22 cellular contexts compared by ENCODE assay signal in genomic region chr3:53051929-53052328, GRCh38. TPM values are rescaled to one million over a fixed set of nuclear protein-coding genes. Genes with fewer than 3 reads are reported as not detected.
A peak's percentile ranks its signal among the peaks of the same experiment; 100 is the strongest.
DNase-seq lines count a peak whose midpoint lies in the region; ATAC-seq, FAIRE-seq and TF ChIP-seq lines count a peak whose summit lies in the region.
"Had no signal": no experiment of that assay in that cellular context is flagged by ENCODE, and none has a peak within 500 bp of the region (broad histone marks: within the 10 kb centered on the region; RNA-seq: fewer than 3 reads in every experiment).

No MANE protein-coding gene starts in this region.

- H3K27ac ChIP-seq in endodermal cell (ENCODE audit: low read depth, low read length), result no peak overlapping the region
- H3K27ac ChIP-seq in small intestine (ENCODE audit: low read depth in 1 of 2, low read length in 1 of 2), result no peak overlapping the region
- H3K27ac ChIP-seq in SK-N-SH (ENCODE audit: low read depth in 2 of 2, low read length in 1 of 2), result no peak overlapping the region
- H3K27ac ChIP-seq: HL-60 had no signal

- no peaks in the 10 kb centered on the region for H3K9me3 Mint-ChIP-seq in endodermal cell
- H3K9me3 Mint-ChIP-seq: CD4-positive, alpha-beta memory T cell; GM23338 had no signal

- ATAC-seq in left lobe of liver (no peak), HG03135 (IDR thresholded peaks at IDR 0.05; ENCODE audit: unreplicated experiment) (no peak)
- ATAC-seq: GM23338, K562 had no signal

- H3K27me3 Mint-ChIP-seq in endodermal cell (ENCODE audit: insufficient read depth), result peaks cover 29% of the 10 kb centered on the region

- no peak overlapping the region for H3K4me3 Mint-ChIP-seq in endodermal cell
- H3K4me3 Mint-ChIP-seq: CD4-positive, alpha-beta memory T cell; GM23338 had no signal

- TF ChIP-seq CTCF in endodermal cell (conservative IDR thresholded peaks at IDR 0.05), result no peak
- TF ChIP-seq CTCF in SK-N-SH (IDR thresholded peaks at IDR 0.05), result no peak

- peaks cover 9% of the 10 kb centered on the region for H3K4me1 Mint-ChIP-seq in endodermal cell

- H3K4me3 ChIP-seq in endodermal cell (ENCODE audit: low read length), result no peak overlapping the region
- no peak overlapping the region for H3K4me3 ChIP-seq in small intestine (ENCODE audit: low read depth in 1 of 2, low read length in 2 of 2)
- H3K4me3 ChIP-seq in SK-N-SH (ENCODE audit: low read depth in 2 of 2, low read length in 1 of 2), result no peak overlapping the region
- H3K4me3 ChIP-seq: GM23338, K562 had no signal

- H3K27ac Mint-ChIP-seq in endodermal cell, result no peak overlapping the region
- H3K27ac Mint-ChIP-seq: GM23338 had no signal

- TF ChIP-seq RAD21 in SK-N-SH (IDR thresholded peaks at IDR 0.05; ENCODE audit: low read length), result no peak

- CTCF ChIA-PET in SK-N-SH (lab: Yijun Ruan, JAX), result interaction anchor here (0.9 kb wide), 1 partner anchor 201 kb away, joined by 3 read pairs; no protein-coding TSS in a partner anchor

- WGBS in endodermal cell (ENCODE audit: insufficient coverage in 1 of 2, insufficient read length in 1 of 2), 2 experiments, result 67 to 83% methylated on average over 2 of the region's 2 CpGs
- WGBS in small intestine, 3 donors, result 20 to 72% (median 25%) methylated on average over 2 of the region's 2 CpGs
- 87% methylated on average over 2 of the region's 2 CpGs for WGBS in SK-N-SH (ENCODE audit: low lambda C conversion rate)

- no peaks in the 10 kb centered on the region for H3K79me2 ChIP-seq in SK-N-SH (ENCODE audit: insufficient read depth)

- peaks cover 11% of the 10 kb centered on the region for H3F3A ChIP-seq in SK-N-SH (replicated peaks; ENCODE audit: insufficient read depth)

- TF ChIP-seq EP300 in SK-N-SH (IDR thresholded peaks at IDR 0.05; ENCODE audit: borderline replicate concordance in 1 of 2, low read depth in 1 of 2, low read length in 1 of 2), result no peak

- H3K4me1 ChIP-seq in endodermal cell (ENCODE audit: control insufficient read depth, insufficient read depth, low read length) (peaks cover 5% of the 10 kb centered on the region), small intestine (ENCODE audit: control insufficient read depth in 2 of 2, insufficient read depth in 1 of 2, low read depth in 1 of 2, low read length in 1 of 2) (no peaks in the 10 kb centered on the region), SK-N-SH (ENCODE audit: control insufficient read depth in 1 of 2, insufficient read depth in 2 of 2, low read depth in 1 of 2, low read length in 1 of 2) (no peaks in the 10 kb centered on the region; a peak in 1 of 4 replicates)

- no peak overlapping the region for H3K4me2 ChIP-seq in SK-N-SH
- H3K4me2 ChIP-seq: GM23338 had no signal

- H3K36me3 ChIP-seq in endodermal cell (ENCODE audit: control insufficient read depth, insufficient read depth, low read length), result no peaks in the 10 kb centered on the region
- H3K36me3 ChIP-seq in small intestine (ENCODE audit: control insufficient read depth in 2 of 2, insufficient read depth in 2 of 2, low read length in 2 of 2), result no peaks in the 10 kb centered on the region
- H3K36me3 ChIP-seq in SK-N-SH (replicated peaks in 1 of 2; ENCODE audit: control insufficient read depth in 1 of 2, insufficient read depth in 2 of 2, low read length in 1 of 2), result no peaks in the 10 kb centered on the region

- no peaks in the 10 kb centered on the region for H4K20me1 ChIP-seq in SK-N-SH (ENCODE audit: insufficient read depth)

- H3K36me3 Mint-ChIP-seq in endodermal cell (ENCODE audit: low read depth), result no peaks in the 10 kb centered on the region

- no peak overlapping the region for H3K9ac ChIP-seq in endodermal cell (ENCODE audit: extremely low read depth, low read length, poor library complexity, severe bottlenecking)
- no peak overlapping the region for H3K9ac ChIP-seq in SK-N-SH

- peak; percentile 14 for DNase-seq in NCI-H2196 (lab: John Stamatoyannopoulos, UW; ENCODE audit: unreplicated experiment)
- no peak for DNase-seq in NCI-H2196 treated with DMSO at 0.1 percent for 48 hours (lab: John Stamatoyannopoulos, UW; ENCODE audit: unreplicated experiment)
- peak; percentile 38 for DNase-seq in NCI-H510A (lab: John Stamatoyannopoulos, UW)
- peak; percentile 84 for DNase-seq in endodermal cell
- peak; percentile 25 for DNase-seq in small intestine
- DNase-seq in SK-N-SH, result no peak
- no peak for DNase-seq in left lobe of liver (ENCODE audit: low spot score)
- DNase-seq: CD4-positive, alpha-beta memory T cell; DND-41; NCI-H1436; NCI-H2081 treated with DMSO at 0.1 percent for 48 hours; NCI-H446 treated with DMSO at 0.1 percent for 48 hours; SHP77 treated with DMSO at 0.1 percent for 48 hours; SW 1271 had no signal

- no peak for FAIRE-seq in small intestine (lab: Jason Lieb, UNC)
- FAIRE-seq: D721Med, G401.6, GM12891, GM18507, K562 had no signal

- H3K9me3 ChIP-seq in endodermal cell (ENCODE audit: control insufficient read depth, low read length) (no peaks in the 10 kb centered on the region), small intestine (ENCODE audit: control insufficient read depth, low read depth) (no peaks in the 10 kb centered on the region), SK-N-SH (no peaks in the 10 kb centered on the region)

- POLR2A ChIA-PET in SK-N-SH (lab: Yijun Ruan, JAX), result no interaction called here

- H3K9me2 ChIP-seq in SK-N-SH, result no peaks in the 10 kb centered on the region

- H3K27me3 ChIP-seq in endodermal cell (ENCODE audit: control insufficient read depth, insufficient read depth, low read length, poor library complexity, severe bottlenecking) (peaks cover 13% of the 10 kb centered on the region), small intestine (ENCODE audit: control insufficient read depth in 2 of 2, insufficient read depth in 2 of 2, low read length in 2 of 2) (no peaks in the 10 kb centered on the region), SK-N-SH (ENCODE audit: insufficient read depth) (no peaks in the 10 kb centered on the region)

- no peak overlapping the region for H2AFZ ChIP-seq in SK-N-SH (ENCODE audit: low read depth)
- H2AFZ ChIP-seq: GM23338 had no signal

TF ChIP-seq in SK-N-SH, 30 proteins besides CTCF, POLR2A, EP300 and RAD21:
- TF ChIP-seq FOSL2 (IDR thresholded peaks at IDR 0.05; ENCODE audit: borderline replicate concordance, low read depth), result no peak
- TF ChIP-seq GABPA (IDR thresholded peaks at IDR 0.05; ENCODE audit: low read depth), result no peak
- TF ChIP-seq MXI1 (IDR thresholded peaks at IDR 0.05; ENCODE audit: low read depth, low read length), result no peak
- TF ChIP-seq NFIC (IDR thresholded peaks at IDR 0.05; ENCODE audit: borderline replicate concordance), result no peak
- no peak for TF ChIP-seq PBX3 (IDR thresholded peaks at IDR 0.05)
- no peak for TF ChIP-seq JUND (IDR thresholded peaks at IDR 0.05)
- TF ChIP-seq FOXJ3 (CRISPR knock-in tag; IDR thresholded peaks at IDR 0.05), result no peak
- no peak for TF ChIP-seq IRF3 (IDR thresholded peaks at IDR 0.05; ENCODE audit: low read depth, low read length)
- no peak for TF ChIP-seq YY1 (IDR thresholded peaks at IDR 0.05; ENCODE audit: low read depth)
- no peak for TF ChIP-seq TEAD4 (IDR thresholded peaks at IDR 0.05; ENCODE audit: borderline replicate concordance, insufficient read depth)
- TF ChIP-seq FOXM1 (IDR thresholded peaks at IDR 0.05; ENCODE audit: low read depth), result no peak
- TF ChIP-seq CHD2 (IDR thresholded peaks at IDR 0.05; ENCODE audit: low read length, partially characterized antibody), result no peak
- no peak for TF ChIP-seq NRF1 (IDR thresholded peaks at IDR 0.05; ENCODE audit: low read depth, low read length)
- TF ChIP-seq USF1 (IDR thresholded peaks at IDR 0.05; ENCODE audit: borderline replicate concordance, low read depth), result no peak

RNA-seq across cellular contexts. Expression of gene SFMBT1, which starts 6.1 kb away (rescaled TPM):
- total RNA-seq in endodermal cell, result 10 to 100 TPM in 1 of 2 donors, 1 to 10 TPM in 1; 6.9 to 10.3 TPM
- polyA plus RNA-seq in endodermal cell (2013, experiment 1 of 2), result 8.2 TPM
- polyA plus RNA-seq in endodermal cell (2013, experiment 2 of 2), result 7.4 TPM
- 1 to 10 TPM; 2.5 to 5.6 (median 3.0) TPM for polyA plus RNA-seq in small intestine
- 0.62 and 0.72 TPM in 2 replicates for polyA plus RNA-seq in SK-N-SH (2012; rRNA removed)
- 0.93 and 1.4 TPM in 2 replicates for polyA plus RNA-seq in SK-N-SH (2012; cell fraction: cytosol; rRNA removed)
- polyA plus RNA-seq in SK-N-SH (2012; cell fraction: nucleus; rRNA removed), result 1.00 and 1.3 TPM in 2 replicates
- total RNA-seq in left lobe of liver, result 14.0 TPM

Comparison
In these comparisons a context has a peak if more than half of its experiments do, and no peak if none do; other contexts are left out.
1. DNase-seq: peak in NCI-H2196 (single experiment), NCI-H510A (single experiment), endodermal cell (single experiment) and small intestine (single experiment); none in NCI-H2196 treated with DMSO at 0.1 percent for 48 hours (single experiment), SK-N-SH (single experiment) and left lobe of liver (single experiment).